ENCODE assay signal across 1 cellular context in the genomic region with DNA sequence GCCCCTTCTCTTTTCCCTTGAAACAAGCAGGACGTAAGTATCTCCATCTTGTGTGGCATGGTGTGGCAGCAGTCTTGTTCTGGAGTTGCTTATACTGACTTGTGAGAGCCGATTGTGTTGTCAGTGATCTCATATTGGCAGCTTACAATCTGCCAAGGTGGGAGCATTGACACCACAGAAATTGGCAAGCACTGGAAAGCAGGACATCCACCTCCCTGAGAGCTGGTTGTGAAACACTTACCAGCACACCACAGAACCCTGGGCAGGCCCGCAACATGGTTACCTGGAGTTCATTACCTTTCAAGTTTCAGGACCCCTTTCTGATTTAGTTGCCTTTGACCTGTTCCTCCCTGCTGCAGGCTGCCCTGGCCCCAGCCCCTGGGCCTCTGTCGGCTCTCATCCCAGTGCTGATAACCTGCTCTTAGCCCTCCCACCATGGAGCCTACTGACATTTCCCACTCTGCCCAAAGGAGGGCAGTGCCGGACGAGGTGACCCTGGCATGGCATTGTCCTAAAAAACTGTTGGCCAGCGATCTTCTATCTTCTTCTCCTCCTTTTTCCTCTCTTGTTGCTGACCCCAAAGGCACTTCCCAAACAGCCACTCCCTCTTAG.
TF ChIP-seq lines count a peak whose summit lies in the region.

No MANE protein-coding gene starts in this region.

TF ChIP-seq in SK-N-SH, 30 proteins besides CTCF, POLR2A, EP300 and RAD21 (continued from another document):
- TF ChIP-seq, protein P1, sequence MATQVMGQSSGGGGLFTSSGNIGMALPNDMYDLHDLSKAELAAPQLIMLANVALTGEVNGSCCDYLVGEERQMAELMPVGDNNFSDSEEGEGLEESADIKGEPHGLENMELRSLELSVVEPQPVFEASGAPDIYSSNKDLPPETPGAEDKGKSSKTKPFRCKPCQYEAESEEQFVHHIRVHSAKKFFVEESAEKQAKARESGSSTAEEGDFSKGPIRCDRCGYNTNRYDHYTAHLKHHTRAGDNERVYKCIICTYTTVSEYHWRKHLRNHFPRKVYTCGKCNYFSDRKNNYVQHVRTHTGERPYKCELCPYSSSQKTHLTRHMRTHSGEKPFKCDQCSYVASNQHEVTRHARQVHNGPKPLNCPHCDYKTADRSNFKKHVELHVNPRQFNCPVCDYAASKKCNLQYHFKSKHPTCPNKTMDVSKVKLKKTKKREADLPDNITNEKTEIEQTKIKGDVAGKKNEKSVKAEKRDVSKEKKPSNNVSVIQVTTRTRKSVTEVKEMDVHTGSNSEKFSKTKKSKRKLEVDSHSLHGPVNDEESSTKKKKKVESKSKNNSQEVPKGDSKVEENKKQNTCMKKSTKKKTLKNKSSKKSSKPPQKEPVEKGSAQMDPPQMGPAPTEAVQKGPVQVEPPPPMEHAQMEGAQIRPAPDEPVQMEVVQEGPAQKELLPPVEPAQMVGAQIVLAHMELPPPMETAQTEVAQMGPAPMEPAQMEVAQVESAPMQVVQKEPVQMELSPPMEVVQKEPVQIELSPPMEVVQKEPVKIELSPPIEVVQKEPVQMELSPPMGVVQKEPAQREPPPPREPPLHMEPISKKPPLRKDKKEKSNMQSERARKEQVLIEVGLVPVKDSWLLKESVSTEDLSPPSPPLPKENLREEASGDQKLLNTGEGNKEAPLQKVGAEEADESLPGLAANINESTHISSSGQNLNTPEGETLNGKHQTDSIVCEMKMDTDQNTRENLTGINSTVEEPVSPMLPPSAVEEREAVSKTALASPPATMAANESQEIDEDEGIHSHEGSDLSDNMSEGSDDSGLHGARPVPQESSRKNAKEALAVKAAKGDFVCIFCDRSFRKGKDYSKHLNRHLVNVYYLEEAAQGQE (IDR thresholded peaks at IDR 0.05; ENCODE audit: low read depth, low read length) = no peak
